In genomic region chr20:5131502-5131901, GRCh38 we compare ENCODE assay signal across 19 cellular contexts. TPM values are rescaled to one million over a fixed set of nuclear protein-coding genes. Genes with fewer than 3 reads are reported as not detected.
DNase-seq lines count a peak whose midpoint lies in the region; ATAC-seq, FAIRE-seq and TF ChIP-seq lines count a peak whose summit lies in the region.
"Had no signal": no experiment of that assay in that cellular context is flagged by ENCODE, and none has a peak within 500 bp of the region (broad histone marks: within the 10 kb centered on the region; RNA-seq: fewer than 3 reads in every experiment).

No MANE protein-coding gene starts in this region.

- H3K27me3 Mint-ChIP-seq in activated B cell treated with CpG ODN at 0.5 μM for 24 hours, result no peaks in the 10 kb centered on the region
- no peaks in the 10 kb centered on the region for H3K27me3 Mint-ChIP-seq in mesothelial cell of epicardium (ENCODE audit: low read depth)
- H3K27me3 Mint-ChIP-seq: activated naive CD4-positive, alpha-beta T cell treated with anti-CD3 and anti-CD28 coated beads, Interleukin-2, amount 10 ng/mL, durations not matched to agents 7 days and 5 days; memory B cell had no signal

- no peak for TF ChIP-seq POLR2A in HepG2 (IDR thresholded peaks at IDR 0.05; ENCODE audit: insufficient read depth in 1 of 2, low read depth in 2 of 2, low read length in 2 of 2)
- no peak for TF ChIP-seq POLR2A in right lobe of liver (IDR thresholded peaks at IDR 0.05)
- no peak for TF ChIP-seq POLR2A in vagina (IDR thresholded peaks at IDR 0.05)

- H3K4me1 ChIP-seq in HepG2 (ENCODE audit: insufficient read depth, low read length), result peaks cover 34% of the 10 kb centered on the region
- peaks cover 0 to 35% (median 17%) of the 10 kb centered on the region in 4 donors for H3K4me1 ChIP-seq in right lobe of liver
- peaks cover 0 to 4% of the 10 kb centered on the region in 2 donors for H3K4me1 ChIP-seq in aorta (ENCODE audit: control insufficient read depth in 1 of 2, insufficient read depth in 2 of 2, low read length in 2 of 2)
- peaks cover 77% of the 10 kb centered on the region for H3K4me1 ChIP-seq in vagina

- intact Hi-C loops in HepG2 (cut with micrococcal nuclease; ENCODE audit: unreplicated experiment) (no loop called here), right lobe of liver (cut with DNase I) (no loop called here), activated B cell treated with CpG ODN at 0.5 μM for 24 hours (cut with micrococcal nuclease) (no loop called here), aorta (cut with DNase I) (loop anchor here in 1 of 2 donors (5.0 kb wide), 1 partner anchor 41 kb away; no protein-coding TSS in a partner anchor), vagina (cut with DNase I) (no loop called here)

- ATAC-seq in HepG2 (no peak), right lobe of liver (no peak), activated B cell treated with CpG ODN at 0.5 μM for 24 hours (ENCODE audit: low read depth) (no peak), aorta (ENCODE audit: low FRiP score) (no peak), GM21360 (IDR thresholded peaks at IDR 0.05; ENCODE audit: unreplicated experiment) (no peak), HG03159 (IDR thresholded peaks at IDR 0.05; ENCODE audit: unreplicated experiment) (no peak)
- ATAC-seq: HCT116 had no signal

- H3K9ac ChIP-seq in HepG2 (ENCODE audit: insufficient read depth, low read depth, low read length), result no peak overlapping the region

- peaks cover 7% of the 10 kb centered on the region for H4K20me1 ChIP-seq in HepG2 (ENCODE audit: insufficient read depth, low read length)

- in situ Hi-C loops in HepG2 (cut with HindIII; ENCODE audit: extremely low pct_ligation_motif_present, low pct_unique_long_range_greater_than_20kb), result no loop called here

- CTCF ChIA-PET in HepG2 (lab: Yijun Ruan, JAX; ENCODE audit: low intra/inter-chr PET ratio, low total read pairs) (no interaction called here), activated B cell treated with CpG ODN at 0.5 μM for 24 hours (lab: Charles Lee) (interaction anchor here (1.7 kb wide), 1 partner anchor 60 kb away, joined by 7 read pairs; no protein-coding TSS in a partner anchor)

- H3K9me3 Mint-ChIP-seq in activated B cell treated with CpG ODN at 0.5 μM for 24 hours (no peaks in the 10 kb centered on the region), mesothelial cell of epicardium (no peaks in the 10 kb centered on the region)
- H3K9me3 Mint-ChIP-seq: activated naive CD4-positive, alpha-beta T cell treated with anti-CD3 and anti-CD28 coated beads, Interleukin-2, amount 10 ng/mL, durations not matched to agents 7 days and 5 days; memory B cell had no signal

- no peak for TF ChIP-seq RAD21 in HepG2 (CRISPR knock-in tag; IDR thresholded peaks at IDR 0.05)

- TF ChIP-seq CTCF in HepG2 (CRISPR knock-in tag; IDR thresholded peaks at IDR 0.05) (no peak), right lobe of liver (IDR thresholded peaks at IDR 0.05) (no peak), activated B cell treated with CpG ODN at 0.5 μM for 24 hours (IDR thresholded peaks at IDR 0.05) (no peak), mesothelial cell of epicardium (IDR thresholded peaks at IDR 0.05; ENCODE audit: unreplicated experiment) (no peak), vagina (IDR thresholded peaks at IDR 0.05) (no peak)

- H3K4me1 Mint-ChIP-seq in activated B cell treated with CpG ODN at 0.5 μM for 24 hours (peaks cover 41% of the 10 kb centered on the region), mesothelial cell of epicardium (peaks cover 26% of the 10 kb centered on the region)

- no peaks in the 10 kb centered on the region for H3K9me3 ChIP-seq in HepG2 (ENCODE audit: low read length)
- H3K9me3 ChIP-seq in right lobe of liver, result no peaks in the 10 kb centered on the region
- H3K9me3 ChIP-seq in aorta (ENCODE audit: control insufficient read depth, low read length), result no peaks in the 10 kb centered on the region
- H3K9me3 ChIP-seq in vagina, result no peaks in the 10 kb centered on the region

- no TSS peak for BruUV-seq in HepG2 (replicated peaks; lab: Mats Ljungman, UMichigan)

- no peak for FAIRE-seq in HepG2 (lab: Jason Lieb, UNC)
- FAIRE-seq: GM18507 had no signal

- no peaks in the 10 kb centered on the region; a peak in 1 of 5 replicates for H3K27me3 ChIP-seq in HepG2 (ENCODE audit: control insufficient read depth in 1 of 2, insufficient read depth in 2 of 2, low read length in 2 of 2)
- H3K27me3 ChIP-seq in right lobe of liver, result no peaks in the 10 kb centered on the region
- no peaks in the 10 kb centered on the region for H3K27me3 ChIP-seq in aorta (ENCODE audit: control insufficient read depth in 1 of 2, insufficient read depth in 2 of 2, low read length in 1 of 2)
- H3K27me3 ChIP-seq in vagina, result no peaks in the 10 kb centered on the region

- H3K4me3 ChIP-seq in HepG2 (replicated peaks in 1 of 3; ENCODE audit: insufficient read depth in 1 of 3, low read depth in 2 of 3, low read length in 3 of 3) (no peak overlapping the region), right lobe of liver (no peak overlapping the region), aorta (ENCODE audit: low read length in 2 of 2) (peak overlapping the region in 1 of 2 donors; percentile 36), vagina (no peak overlapping the region)

- H3K36me3 ChIP-seq in HepG2 (replicated peaks in 1 of 2; ENCODE audit: control insufficient read depth in 1 of 2, insufficient read depth in 2 of 2, low read length in 2 of 2), result peaks cover 0 to 18% of the 10 kb centered on the region in 2 experiments; a peak in 4 of 5 replicates
- no peaks in the 10 kb centered on the region for H3K36me3 ChIP-seq in right lobe of liver
- H3K36me3 ChIP-seq in aorta (ENCODE audit: control insufficient read depth in 1 of 2, insufficient read depth in 2 of 2, low read length in 1 of 2), result no peaks in the 10 kb centered on the region
- peaks cover 0 to 3% of the 10 kb centered on the region in 2 donors for H3K36me3 ChIP-seq in vagina

- H3K27ac ChIP-seq in HepG2 (ENCODE audit: extremely low read length, insufficient read depth, low read length), result no peak overlapping the region
- no peak overlapping the region for H3K27ac ChIP-seq in right lobe of liver
- peak overlapping the region; percentile 42 to 86 for H3K27ac ChIP-seq in aorta (ENCODE audit: low read depth in 1 of 2, low read length in 2 of 2)
- no peak overlapping the region for H3K27ac ChIP-seq in vagina

- TF ChIP-seq EP300 in HepG2 (IDR thresholded peaks at IDR 0.05; ENCODE audit: low read depth in 2 of 2, low read length in 2 of 2), result no peak
- TF ChIP-seq EP300 in HepG2 (CRISPR knock-in tag; IDR thresholded peaks at IDR 0.05; ENCODE audit: borderline replicate concordance), result no peak

- peaks cover 15% of the 10 kb centered on the region for H3K36me3 Mint-ChIP-seq in activated B cell treated with CpG ODN at 0.5 μM for 24 hours (ENCODE audit: low read depth)
- H3K36me3 Mint-ChIP-seq in mesothelial cell of epicardium, result no peaks in the 10 kb centered on the region

- WGBS in HepG2 (ENCODE audit: low lambda C conversion rate), result 99% methylated on average over 5 of the region's 5 CpGs
- WGBS in right lobe of liver (ENCODE audit: insufficient coverage, low coverage, low lambda C conversion rate, missing lambda C conversion rate), result 88% methylated on average over 5 of the region's 5 CpGs
- 29 to 35% methylated on average over 5 of the region's 5 CpGs for WGBS in aorta, 2 donors

- H3K4me3 Mint-ChIP-seq in activated B cell treated with CpG ODN at 0.5 μM for 24 hours (no peak overlapping the region), mesothelial cell of epicardium (no peak overlapping the region)
- H3K4me3 Mint-ChIP-seq: activated naive CD4-positive, alpha-beta T cell treated with anti-CD3 and anti-CD28 coated beads, Interleukin-2, amount 10 ng/mL, durations not matched to agents 7 days and 5 days had no signal

- DNase-seq in HepG2 (ENCODE audit: low spot score) (no peak), right lobe of liver (no peak), activated B cell treated with CpG ODN at 0.5 μM for 24 hours (no peak), mesothelial cell of epicardium (ENCODE audit: low spot score in 2 of 2, unreplicated experiment in 2 of 2) (no peak), aorta (no peak), vagina (ENCODE audit: extremely low spot score in 2 of 2) (no peak)
- DNase-seq: activated CD4-positive, alpha-beta T cell treated with anti-CD3 and anti-CD28 coated beads, Interleukin-2, amount 50 U/mL, for 4 hours; activated naive CD4-positive, alpha-beta T cell treated with anti-CD3 and anti-CD28 coated beads, Interleukin-2, amount 10 ng/mL, durations not matched to agents 7 days and 5 days; AML-193; DND-41; erythroblast; NCI-H1092; NCI-H510A treated with DMSO at 0.1 percent for 48 hours; T-helper 9 cell had no signal

- no peak overlapping the region for H2AFZ ChIP-seq in HepG2 (ENCODE audit: low read length)

- no peak overlapping the region for H3K4me2 ChIP-seq in HepG2 (ENCODE audit: low read depth, low read length)

- peaks cover 85% of the 10 kb centered on the region for H3K79me2 ChIP-seq in HepG2 (ENCODE audit: insufficient read depth, low read length)

- POLR2A ChIA-PET in HepG2 (lab: Yijun Ruan, JAX), result interaction anchor here (1.7 kb wide), 1 partner anchor 11 kb away, joined by 8 read pairs; the partner anchor contains the start of gene PCNA
- POLR2A ChIA-PET in activated B cell treated with CpG ODN at 0.5 μM for 24 hours (lab: Charles Lee), result no interaction called here

- H3K27ac Mint-ChIP-seq in activated B cell treated with CpG ODN at 0.5 μM for 24 hours, result peak overlapping the region; percentile 53
- peak overlapping the region; percentile 53 for H3K27ac Mint-ChIP-seq in mesothelial cell of epicardium
- H3K27ac Mint-ChIP-seq: activated naive CD4-positive, alpha-beta T cell treated with anti-CD3 and anti-CD28 coated beads, Interleukin-2, amount 10 ng/mL, durations not matched to agents 7 days and 5 days; memory B cell had no signal

RNA-seq across cellular contexts. Expression of gene CDS2, which starts 4.7 kb away (rescaled TPM):
- total RNA-seq in HepG2 (2016; rRNA removed; fragmentation: Illumina TruSeq; extraction: Trizol) (69.6 and 81.3 TPM in 2 replicates), right lobe of liver (10 to 100 TPM; 13.7 to 42.3 (median 31.6) TPM), activated B cell treated with CpG ODN at 0.5 μM for 24 hours (32.4 and 37.4 TPM in 2 replicates), mesothelial cell of epicardium (41.6 to 44.9 TPM (median 42.2 TPM) in 3 replicates), aorta (100 to 1,000 TPM in 1 of 2 donors, 10 to 100 TPM in 1; 78.7 to 135 TPM), vagina (24.8 TPM)
- total RNA-seq in HepG2 (2016; cell fraction: cytosol; rRNA removed; fragmentation: Illumina TruSeq; extraction: Trizol; ENCODE audit: low read depth), result 29.8 and 34.6 TPM in 2 replicates
- total RNA-seq in HepG2 (2016; cell fraction: insoluble cytoplasmic fraction; rRNA removed; fragmentation: Illumina TruSeq; extraction: Trizol), result 67.6 and 76.1 TPM in 2 replicates
- 75.4 and 77.9 TPM in 2 replicates for total RNA-seq in HepG2 (2016; cell fraction: membrane; rRNA removed; fragmentation: Illumina TruSeq; extraction: Trizol)
- 56.4 and 64.9 TPM in 2 replicates for total RNA-seq in HepG2 (2016; cell fraction: nucleus; rRNA removed; fragmentation: Illumina TruSeq; extraction: Trizol)
- polyA plus RNA-seq in HepG2 (2011; rRNA removed) (143 and 153 TPM in 2 replicates), aorta (10 to 100 TPM; 13.9 to 21.3 TPM)
- 73.9 and 132 TPM in 2 replicates for polyA plus RNA-seq in HepG2 (2011; cell fraction: cytosol; rRNA removed)
- 85.0 and 104 TPM in 2 replicates for polyA plus RNA-seq in HepG2 (2011; cell fraction: nucleus; rRNA removed)
- 48.6 and 65.3 TPM in 2 replicates for polyA plus RNA-seq in HepG2 (2012)
- polyA plus RNA-seq in HepG2 (2016; cell fraction: cytosol; fragmentation: Illumina TruSeq; extraction: Trizol; ENCODE audit: low read depth), result 29.3 and 38.2 TPM in 2 replicates
- 50.6 and 50.7 TPM in 2 replicates for polyA plus RNA-seq in HepG2 (2016; cell fraction: insoluble cytoplasmic fraction; fragmentation: Illumina TruSeq; extraction: Trizol; ENCODE audit: low read depth)
- polyA plus RNA-seq in HepG2 (2016; cell fraction: membrane; fragmentation: Illumina TruSeq; extraction: Trizol; ENCODE audit: low read depth), result 47.8 and 51.2 TPM in 2 replicates
- 75.6 and 80.4 TPM in 2 replicates for polyA plus RNA-seq in HepG2 (2016; cell fraction: nucleus; fragmentation: Illumina TruSeq; extraction: Trizol; ENCODE audit: insufficient read depth, low read depth)
- polyA minus RNA-seq in HepG2 (2011; rRNA and poly(A)+ RNA removed; ENCODE audit: low replicate concordance), result 57.4 and 273 TPM in 2 replicates
- polyA minus RNA-seq in HepG2 (2011; cell fraction: cytosol; rRNA and poly(A)+ RNA removed), result 55.2 and 56.1 TPM in 2 replicates
- polyA minus RNA-seq in HepG2 (2011; cell fraction: nucleus; rRNA and poly(A)+ RNA removed), result 65.8 and 78.7 TPM in 2 replicates

RNA-seq across cellular contexts. Expression of gene PCNA, which starts 11.7 kb away (rescaled TPM):
- total RNA-seq in HepG2 (2016; rRNA removed; fragmentation: Illumina TruSeq; extraction: Trizol), result 655 and 1,008 TPM in 2 replicates
- 98.8 and 107 TPM in 2 replicates for total RNA-seq in HepG2 (2016; cell fraction: cytosol; rRNA removed; fragmentation: Illumina TruSeq; extraction: Trizol; ENCODE audit: low read depth)
- total RNA-seq in HepG2 (2016; cell fraction: insoluble cytoplasmic fraction; rRNA removed; fragmentation: Illumina TruSeq; extraction: Trizol), result 668 and 1,045 TPM in 2 replicates
- 125 and 133 TPM in 2 replicates for total RNA-seq in HepG2 (2016; cell fraction: membrane; rRNA removed; fragmentation: Illumina TruSeq; extraction: Trizol)
- 265 and 280 TPM in 2 replicates for total RNA-seq in HepG2 (2016; cell fraction: nucleus; rRNA removed; fragmentation: Illumina TruSeq; extraction: Trizol)
- 174 and 229 TPM in 2 replicates for polyA plus RNA-seq in HepG2 (2011; rRNA removed)
- polyA plus RNA-seq in HepG2 (2011; cell fraction: cytosol; rRNA removed), result 262 and 317 TPM in 2 replicates
- polyA plus RNA-seq in HepG2 (2011; cell fraction: nucleus; rRNA removed), result 129 and 154 TPM in 2 replicates
- polyA plus RNA-seq in HepG2 (2012), result 119 and 185 TPM in 2 replicates
- 44.9 and 46.3 TPM in 2 replicates for polyA plus RNA-seq in HepG2 (2016; cell fraction: cytosol; fragmentation: Illumina TruSeq; extraction: Trizol; ENCODE audit: low read depth)
- polyA plus RNA-seq in HepG2 (2016; cell fraction: insoluble cytoplasmic fraction; fragmentation: Illumina TruSeq; extraction: Trizol; ENCODE audit: low read depth), result 1,031 and 1,115 TPM in 2 replicates
- 59.3 and 65.9 TPM in 2 replicates for polyA plus RNA-seq in HepG2 (2016; cell fraction: membrane; fragmentation: Illumina TruSeq; extraction: Trizol; ENCODE audit: low read depth)
- polyA plus RNA-seq in HepG2 (2016; cell fraction: nucleus; fragmentation: Illumina TruSeq; extraction: Trizol; ENCODE audit: insufficient read depth, low read depth), result 404 and 418 TPM in 2 replicates
- 287 and 339 TPM in 2 replicates for polyA minus RNA-seq in HepG2 (2011; rRNA and poly(A)+ RNA removed; ENCODE audit: low replicate concordance)
- polyA minus RNA-seq in HepG2 (2011; cell fraction: cytosol; rRNA and poly(A)+ RNA removed), result 119 and 149 TPM in 2 replicates
- 61.0 and 63.3 TPM in 2 replicates for polyA minus RNA-seq in HepG2 (2011; cell fraction: nucleus; rRNA and poly(A)+ RNA removed)
- total RNA-seq in right lobe of liver, result 10 to 100 TPM; 14.8 to 56.1 (median 16.1) TPM
- total RNA-seq in activated B cell treated with CpG ODN at 0.5 μM for 24 hours, result 62.0 and 69.9 TPM in 2 replicates
- total RNA-seq in mesothelial cell of epicardium, result 82.6 to 89.8 TPM (median 87.5 TPM) in 3 replicates
- total RNA-seq in aorta, result 10 to 100 TPM; 20.1 to 21.9 TPM
- 10 to 100 TPM; 34.7 to 37.4 TPM for polyA plus RNA-seq in aorta
- 42.2 TPM for total RNA-seq in vagina

RNA-seq across cellular contexts. Expression of gene TMEM230, which starts 18.6 kb away (rescaled TPM):
- total RNA-seq in HepG2 (2016; rRNA removed; fragmentation: Illumina TruSeq; extraction: Trizol), result 158 and 192 TPM in 2 replicates
- 122 and 175 TPM in 2 replicates for total RNA-seq in HepG2 (2016; cell fraction: cytosol; rRNA removed; fragmentation: Illumina TruSeq; extraction: Trizol; ENCODE audit: low read depth)
- 162 and 186 TPM in 2 replicates for total RNA-seq in HepG2 (2016; cell fraction: insoluble cytoplasmic fraction; rRNA removed; fragmentation: Illumina TruSeq; extraction: Trizol)
- 303 and 344 TPM in 2 replicates for total RNA-seq in HepG2 (2016; cell fraction: membrane; rRNA removed; fragmentation: Illumina TruSeq; extraction: Trizol)
- 81.6 and 92.8 TPM in 2 replicates for total RNA-seq in HepG2 (2016; cell fraction: nucleus; rRNA removed; fragmentation: Illumina TruSeq; extraction: Trizol)
- 250 and 325 TPM in 2 replicates for polyA plus RNA-seq in HepG2 (2011; rRNA removed)
- 211 and 253 TPM in 2 replicates for polyA plus RNA-seq in HepG2 (2011; cell fraction: cytosol; rRNA removed)
- polyA plus RNA-seq in HepG2 (2011; cell fraction: nucleus; rRNA removed), result 57.2 and 73.6 TPM in 2 replicates
- polyA plus RNA-seq in HepG2 (2012), result 159 and 220 TPM in 2 replicates
- polyA plus RNA-seq in HepG2 (2016; cell fraction: cytosol; fragmentation: Illumina TruSeq; extraction: Trizol; ENCODE audit: low read depth), result 251 and 392 TPM in 2 replicates
- 347 and 364 TPM in 2 replicates for polyA plus RNA-seq in HepG2 (2016; cell fraction: insoluble cytoplasmic fraction; fragmentation: Illumina TruSeq; extraction: Trizol; ENCODE audit: low read depth)
- 489 and 569 TPM in 2 replicates for polyA plus RNA-seq in HepG2 (2016; cell fraction: membrane; fragmentation: Illumina TruSeq; extraction: Trizol; ENCODE audit: low read depth)
- 196 and 201 TPM in 2 replicates for polyA plus RNA-seq in HepG2 (2016; cell fraction: nucleus; fragmentation: Illumina TruSeq; extraction: Trizol; ENCODE audit: insufficient read depth, low read depth)
- polyA minus RNA-seq in HepG2 (2011; rRNA and poly(A)+ RNA removed; ENCODE audit: low replicate concordance), result 35.1 and 119 TPM in 2 replicates
- 82.6 and 91.2 TPM in 2 replicates for polyA minus RNA-seq in HepG2 (2011; cell fraction: cytosol; rRNA and poly(A)+ RNA removed)
- 41.5 and 46.2 TPM in 2 replicates for polyA minus RNA-seq in HepG2 (2011; cell fraction: nucleus; rRNA and poly(A)+ RNA removed)
- 10 to 100 TPM; 60.5 to 88.1 (median 71.5) TPM for total RNA-seq in right lobe of liver
- total RNA-seq in activated B cell treated with CpG ODN at 0.5 μM for 24 hours, result 72.4 and 76.5 TPM in 2 replicates
- total RNA-seq in mesothelial cell of epicardium, result 60.7 to 66.5 TPM (median 64.7 TPM) in 3 replicates
- total RNA-seq in aorta, result 10 to 100 TPM; 73.0 to 95.0 TPM
- 100 to 1,000 TPM; 140 to 158 TPM for polyA plus RNA-seq in aorta
- 58.9 TPM for total RNA-seq in vagina

Comparison
In these comparisons a context has a peak if more than half of its experiments do, and no peak if none do; other contexts are left out.
1. H3K27ac ChIP-seq: peak in aorta (2 of 2); none in HepG2 (single experiment), right lobe of liver (0 of 3) and vagina (single experiment).